ENCODE assay signal across 4 cellular contexts in the genomic region with DNA sequence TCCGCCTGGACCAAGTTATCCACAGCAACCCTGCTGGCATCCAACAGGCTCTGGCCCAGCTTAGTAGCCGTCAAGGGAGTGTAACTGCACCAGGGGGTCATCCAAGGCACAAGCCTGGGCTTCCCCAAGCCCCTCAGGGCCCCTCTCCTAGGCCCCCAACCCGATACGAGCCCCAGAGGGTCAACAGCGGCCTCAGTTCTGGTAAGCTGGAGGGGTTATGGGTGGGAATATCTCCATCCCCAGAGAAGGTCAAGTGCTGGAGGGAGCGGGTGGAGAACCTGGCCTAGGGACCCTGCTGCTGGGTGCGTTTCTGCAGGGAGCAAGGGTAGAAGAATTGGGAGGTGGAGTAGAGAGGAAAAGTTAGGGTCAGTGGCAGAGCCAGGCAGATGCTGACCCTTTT.
TF ChIP-seq lines count a peak whose summit lies in the region.

No MANE protein-coding gene starts in this region.

TF ChIP-seq in SK-N-SH, 30 proteins besides CTCF, POLR2A, EP300 and RAD21 (continues in another document):
- TF ChIP-seq TEAD4 (IDR thresholded peaks at IDR 0.05; ENCODE audit: borderline replicate concordance, insufficient read depth) (no peak), GATA2 (CRISPR knock-in tag; IDR thresholded peaks at IDR 0.05) (no peak), GABPA (IDR thresholded peaks at IDR 0.05; ENCODE audit: low read depth) (no peak), ELF1 (IDR thresholded peaks at IDR 0.05) (no peak), RXRA (IDR thresholded peaks at IDR 0.05; ENCODE audit: borderline replicate concordance, low read depth) (no peak), POLR2AphosphoS5 (IDR thresholded peaks at IDR 0.05; ENCODE audit: low read depth, low read length) (no peak), JUND (IDR thresholded peaks at IDR 0.05) (no peak)
- TF ChIP-seq, protein P1, sequence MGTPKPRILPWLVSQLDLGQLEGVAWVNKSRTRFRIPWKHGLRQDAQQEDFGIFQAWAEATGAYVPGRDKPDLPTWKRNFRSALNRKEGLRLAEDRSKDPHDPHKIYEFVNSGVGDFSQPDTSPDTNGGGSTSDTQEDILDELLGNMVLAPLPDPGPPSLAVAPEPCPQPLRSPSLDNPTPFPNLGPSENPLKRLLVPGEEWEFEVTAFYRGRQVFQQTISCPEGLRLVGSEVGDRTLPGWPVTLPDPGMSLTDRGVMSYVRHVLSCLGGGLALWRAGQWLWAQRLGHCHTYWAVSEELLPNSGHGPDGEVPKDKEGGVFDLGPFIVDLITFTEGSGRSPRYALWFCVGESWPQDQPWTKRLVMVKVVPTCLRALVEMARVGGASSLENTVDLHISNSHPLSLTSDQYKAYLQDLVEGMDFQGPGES (IDR thresholded peaks at IDR 0.05; ENCODE audit: low read depth, low read length) = no peak
- TF ChIP-seq, protein P2, sequence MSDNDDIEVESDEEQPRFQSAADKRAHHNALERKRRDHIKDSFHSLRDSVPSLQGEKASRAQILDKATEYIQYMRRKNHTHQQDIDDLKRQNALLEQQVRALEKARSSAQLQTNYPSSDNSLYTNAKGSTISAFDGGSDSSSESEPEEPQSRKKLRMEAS (IDR thresholded peaks at IDR 0.05; ENCODE audit: low read depth) = no peak
- TF ChIP-seq, protein P3, sequence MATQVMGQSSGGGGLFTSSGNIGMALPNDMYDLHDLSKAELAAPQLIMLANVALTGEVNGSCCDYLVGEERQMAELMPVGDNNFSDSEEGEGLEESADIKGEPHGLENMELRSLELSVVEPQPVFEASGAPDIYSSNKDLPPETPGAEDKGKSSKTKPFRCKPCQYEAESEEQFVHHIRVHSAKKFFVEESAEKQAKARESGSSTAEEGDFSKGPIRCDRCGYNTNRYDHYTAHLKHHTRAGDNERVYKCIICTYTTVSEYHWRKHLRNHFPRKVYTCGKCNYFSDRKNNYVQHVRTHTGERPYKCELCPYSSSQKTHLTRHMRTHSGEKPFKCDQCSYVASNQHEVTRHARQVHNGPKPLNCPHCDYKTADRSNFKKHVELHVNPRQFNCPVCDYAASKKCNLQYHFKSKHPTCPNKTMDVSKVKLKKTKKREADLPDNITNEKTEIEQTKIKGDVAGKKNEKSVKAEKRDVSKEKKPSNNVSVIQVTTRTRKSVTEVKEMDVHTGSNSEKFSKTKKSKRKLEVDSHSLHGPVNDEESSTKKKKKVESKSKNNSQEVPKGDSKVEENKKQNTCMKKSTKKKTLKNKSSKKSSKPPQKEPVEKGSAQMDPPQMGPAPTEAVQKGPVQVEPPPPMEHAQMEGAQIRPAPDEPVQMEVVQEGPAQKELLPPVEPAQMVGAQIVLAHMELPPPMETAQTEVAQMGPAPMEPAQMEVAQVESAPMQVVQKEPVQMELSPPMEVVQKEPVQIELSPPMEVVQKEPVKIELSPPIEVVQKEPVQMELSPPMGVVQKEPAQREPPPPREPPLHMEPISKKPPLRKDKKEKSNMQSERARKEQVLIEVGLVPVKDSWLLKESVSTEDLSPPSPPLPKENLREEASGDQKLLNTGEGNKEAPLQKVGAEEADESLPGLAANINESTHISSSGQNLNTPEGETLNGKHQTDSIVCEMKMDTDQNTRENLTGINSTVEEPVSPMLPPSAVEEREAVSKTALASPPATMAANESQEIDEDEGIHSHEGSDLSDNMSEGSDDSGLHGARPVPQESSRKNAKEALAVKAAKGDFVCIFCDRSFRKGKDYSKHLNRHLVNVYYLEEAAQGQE (IDR thresholded peaks at IDR 0.05; ENCODE audit: low read depth, low read length) = no peak

TF ChIP-seq in SK-N-SH treated with all-trans-retinoic acid at 6 μM for 48 hours, 23 proteins besides CTCF, POLR2A, EP300 and RAD21 (continues in another document):
- TF ChIP-seq, protein P4, sequence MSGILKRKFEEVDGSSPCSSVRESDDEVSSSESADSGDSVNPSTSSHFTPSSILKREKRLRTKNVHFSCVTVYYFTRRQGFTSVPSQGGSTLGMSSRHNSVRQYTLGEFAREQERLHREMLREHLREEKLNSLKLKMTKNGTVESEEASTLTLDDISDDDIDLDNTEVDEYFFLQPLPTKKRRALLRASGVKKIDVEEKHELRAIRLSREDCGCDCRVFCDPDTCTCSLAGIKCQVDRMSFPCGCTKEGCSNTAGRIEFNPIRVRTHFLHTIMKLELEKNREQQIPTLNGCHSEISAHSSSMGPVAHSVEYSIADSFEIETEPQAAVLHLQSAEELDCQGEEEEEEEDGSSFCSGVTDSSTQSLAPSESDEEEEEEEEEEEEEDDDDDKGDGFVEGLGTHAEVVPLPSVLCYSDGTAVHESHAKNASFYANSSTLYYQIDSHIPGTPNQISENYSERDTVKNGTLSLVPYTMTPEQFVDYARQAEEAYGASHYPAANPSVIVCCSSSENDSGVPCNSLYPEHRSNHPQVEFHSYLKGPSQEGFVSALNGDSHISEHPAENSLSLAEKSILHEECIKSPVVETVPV (CRISPR knock-in tag; IDR thresholded peaks at IDR 0.05) = no peak
- TF ChIP-seq ZFP30 (CRISPR knock-in tag; IDR thresholded peaks at IDR 0.05) = no peak
- TF ChIP-seq, protein P5, sequence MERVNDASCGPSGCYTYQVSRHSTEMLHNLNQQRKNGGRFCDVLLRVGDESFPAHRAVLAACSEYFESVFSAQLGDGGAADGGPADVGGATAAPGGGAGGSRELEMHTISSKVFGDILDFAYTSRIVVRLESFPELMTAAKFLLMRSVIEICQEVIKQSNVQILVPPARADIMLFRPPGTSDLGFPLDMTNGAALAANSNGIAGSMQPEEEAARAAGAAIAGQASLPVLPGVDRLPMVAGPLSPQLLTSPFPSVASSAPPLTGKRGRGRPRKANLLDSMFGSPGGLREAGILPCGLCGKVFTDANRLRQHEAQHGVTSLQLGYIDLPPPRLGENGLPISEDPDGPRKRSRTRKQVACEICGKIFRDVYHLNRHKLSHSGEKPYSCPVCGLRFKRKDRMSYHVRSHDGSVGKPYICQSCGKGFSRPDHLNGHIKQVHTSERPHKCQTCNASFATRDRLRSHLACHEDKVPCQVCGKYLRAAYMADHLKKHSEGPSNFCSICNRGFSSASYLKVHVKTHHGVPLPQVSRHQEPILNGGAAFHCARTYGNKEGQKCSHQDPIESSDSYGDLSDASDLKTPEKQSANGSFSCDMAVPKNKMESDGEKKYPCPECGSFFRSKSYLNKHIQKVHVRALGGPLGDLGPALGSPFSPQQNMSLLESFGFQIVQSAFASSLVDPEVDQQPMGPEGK (CRISPR knock-in tag; IDR thresholded peaks at IDR 0.05; ENCODE audit: borderline replicate concordance) = no peak
- no peak for TF ChIP-seq ZFP3 (CRISPR knock-in tag; IDR thresholded peaks at IDR 0.05)
- no peak for TF ChIP-seq ARNTL (CRISPR knock-in tag; IDR thresholded peaks at IDR 0.05; ENCODE audit: borderline replicate concordance, low read depth)
- no peak for TF ChIP-seq ISL1 (CRISPR knock-in tag; IDR thresholded peaks at IDR 0.05)
- TF ChIP-seq CSDC2 (CRISPR knock-in tag; IDR thresholded peaks at IDR 0.05) = no peak
- no peak for TF ChIP-seq TOX (CRISPR knock-in tag; IDR thresholded peaks at IDR 0.05; ENCODE audit: borderline replicate concordance)
- TF ChIP-seq, protein P6, sequence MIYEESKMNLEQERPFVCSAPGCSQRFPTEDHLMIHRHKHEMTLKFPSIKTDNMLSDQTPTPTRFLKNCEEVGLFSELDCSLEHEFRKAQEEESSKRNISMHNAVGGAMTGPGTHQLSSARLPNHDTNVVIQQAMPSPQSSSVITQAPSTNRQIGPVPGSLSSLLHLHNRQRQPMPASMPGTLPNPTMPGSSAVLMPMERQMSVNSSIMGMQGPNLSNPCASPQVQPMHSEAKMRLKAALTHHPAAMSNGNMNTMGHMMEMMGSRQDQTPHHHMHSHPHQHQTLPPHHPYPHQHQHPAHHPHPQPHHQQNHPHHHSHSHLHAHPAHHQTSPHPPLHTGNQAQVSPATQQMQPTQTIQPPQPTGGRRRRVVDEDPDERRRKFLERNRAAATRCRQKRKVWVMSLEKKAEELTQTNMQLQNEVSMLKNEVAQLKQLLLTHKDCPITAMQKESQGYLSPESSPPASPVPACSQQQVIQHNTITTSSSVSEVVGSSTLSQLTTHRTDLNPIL (CRISPR knock-in tag; IDR thresholded peaks at IDR 0.05; ENCODE audit: low read depth) = no peak

TF ChIP-seq in PFSK-1, 5 proteins besides CTCF, POLR2A, EP300 and RAD21:
- TF ChIP-seq, protein P3 (IDR thresholded peaks at IDR 0.05; ENCODE audit: insufficient read depth in 1 of 2, low read depth in 2 of 2, low read length in 2 of 2) = no peak
- 0 out of 2 replicates have a peak, but pooled peaks have one; percentile 47 for TF ChIP-seq POLR2AphosphoS5 (IDR thresholded peaks at IDR 0.05; ENCODE audit: low read depth, low read length)

TF ChIP-seq in H1, 55 proteins besides CTCF, POLR2A, EP300 and RAD21 (continues in another document):
- TF ChIP-seq TCF12 (IDR thresholded peaks at IDR 0.05; ENCODE audit: low read depth, low read length) (no peak), ASH2L (IDR thresholded peaks at IDR 0.05; ENCODE audit: low read length) (no peak), BACH1 (IDR thresholded peaks at IDR 0.05; ENCODE audit: low read length) (no peak), KDM1A (IDR thresholded peaks at IDR 0.05; ENCODE audit: borderline replicate concordance, low read length) (no peak), EGR1 (IDR thresholded peaks at IDR 0.05; ENCODE audit: borderline replicate concordance, low read depth, low read length) (no peak)
- TF ChIP-seq, protein P7, sequence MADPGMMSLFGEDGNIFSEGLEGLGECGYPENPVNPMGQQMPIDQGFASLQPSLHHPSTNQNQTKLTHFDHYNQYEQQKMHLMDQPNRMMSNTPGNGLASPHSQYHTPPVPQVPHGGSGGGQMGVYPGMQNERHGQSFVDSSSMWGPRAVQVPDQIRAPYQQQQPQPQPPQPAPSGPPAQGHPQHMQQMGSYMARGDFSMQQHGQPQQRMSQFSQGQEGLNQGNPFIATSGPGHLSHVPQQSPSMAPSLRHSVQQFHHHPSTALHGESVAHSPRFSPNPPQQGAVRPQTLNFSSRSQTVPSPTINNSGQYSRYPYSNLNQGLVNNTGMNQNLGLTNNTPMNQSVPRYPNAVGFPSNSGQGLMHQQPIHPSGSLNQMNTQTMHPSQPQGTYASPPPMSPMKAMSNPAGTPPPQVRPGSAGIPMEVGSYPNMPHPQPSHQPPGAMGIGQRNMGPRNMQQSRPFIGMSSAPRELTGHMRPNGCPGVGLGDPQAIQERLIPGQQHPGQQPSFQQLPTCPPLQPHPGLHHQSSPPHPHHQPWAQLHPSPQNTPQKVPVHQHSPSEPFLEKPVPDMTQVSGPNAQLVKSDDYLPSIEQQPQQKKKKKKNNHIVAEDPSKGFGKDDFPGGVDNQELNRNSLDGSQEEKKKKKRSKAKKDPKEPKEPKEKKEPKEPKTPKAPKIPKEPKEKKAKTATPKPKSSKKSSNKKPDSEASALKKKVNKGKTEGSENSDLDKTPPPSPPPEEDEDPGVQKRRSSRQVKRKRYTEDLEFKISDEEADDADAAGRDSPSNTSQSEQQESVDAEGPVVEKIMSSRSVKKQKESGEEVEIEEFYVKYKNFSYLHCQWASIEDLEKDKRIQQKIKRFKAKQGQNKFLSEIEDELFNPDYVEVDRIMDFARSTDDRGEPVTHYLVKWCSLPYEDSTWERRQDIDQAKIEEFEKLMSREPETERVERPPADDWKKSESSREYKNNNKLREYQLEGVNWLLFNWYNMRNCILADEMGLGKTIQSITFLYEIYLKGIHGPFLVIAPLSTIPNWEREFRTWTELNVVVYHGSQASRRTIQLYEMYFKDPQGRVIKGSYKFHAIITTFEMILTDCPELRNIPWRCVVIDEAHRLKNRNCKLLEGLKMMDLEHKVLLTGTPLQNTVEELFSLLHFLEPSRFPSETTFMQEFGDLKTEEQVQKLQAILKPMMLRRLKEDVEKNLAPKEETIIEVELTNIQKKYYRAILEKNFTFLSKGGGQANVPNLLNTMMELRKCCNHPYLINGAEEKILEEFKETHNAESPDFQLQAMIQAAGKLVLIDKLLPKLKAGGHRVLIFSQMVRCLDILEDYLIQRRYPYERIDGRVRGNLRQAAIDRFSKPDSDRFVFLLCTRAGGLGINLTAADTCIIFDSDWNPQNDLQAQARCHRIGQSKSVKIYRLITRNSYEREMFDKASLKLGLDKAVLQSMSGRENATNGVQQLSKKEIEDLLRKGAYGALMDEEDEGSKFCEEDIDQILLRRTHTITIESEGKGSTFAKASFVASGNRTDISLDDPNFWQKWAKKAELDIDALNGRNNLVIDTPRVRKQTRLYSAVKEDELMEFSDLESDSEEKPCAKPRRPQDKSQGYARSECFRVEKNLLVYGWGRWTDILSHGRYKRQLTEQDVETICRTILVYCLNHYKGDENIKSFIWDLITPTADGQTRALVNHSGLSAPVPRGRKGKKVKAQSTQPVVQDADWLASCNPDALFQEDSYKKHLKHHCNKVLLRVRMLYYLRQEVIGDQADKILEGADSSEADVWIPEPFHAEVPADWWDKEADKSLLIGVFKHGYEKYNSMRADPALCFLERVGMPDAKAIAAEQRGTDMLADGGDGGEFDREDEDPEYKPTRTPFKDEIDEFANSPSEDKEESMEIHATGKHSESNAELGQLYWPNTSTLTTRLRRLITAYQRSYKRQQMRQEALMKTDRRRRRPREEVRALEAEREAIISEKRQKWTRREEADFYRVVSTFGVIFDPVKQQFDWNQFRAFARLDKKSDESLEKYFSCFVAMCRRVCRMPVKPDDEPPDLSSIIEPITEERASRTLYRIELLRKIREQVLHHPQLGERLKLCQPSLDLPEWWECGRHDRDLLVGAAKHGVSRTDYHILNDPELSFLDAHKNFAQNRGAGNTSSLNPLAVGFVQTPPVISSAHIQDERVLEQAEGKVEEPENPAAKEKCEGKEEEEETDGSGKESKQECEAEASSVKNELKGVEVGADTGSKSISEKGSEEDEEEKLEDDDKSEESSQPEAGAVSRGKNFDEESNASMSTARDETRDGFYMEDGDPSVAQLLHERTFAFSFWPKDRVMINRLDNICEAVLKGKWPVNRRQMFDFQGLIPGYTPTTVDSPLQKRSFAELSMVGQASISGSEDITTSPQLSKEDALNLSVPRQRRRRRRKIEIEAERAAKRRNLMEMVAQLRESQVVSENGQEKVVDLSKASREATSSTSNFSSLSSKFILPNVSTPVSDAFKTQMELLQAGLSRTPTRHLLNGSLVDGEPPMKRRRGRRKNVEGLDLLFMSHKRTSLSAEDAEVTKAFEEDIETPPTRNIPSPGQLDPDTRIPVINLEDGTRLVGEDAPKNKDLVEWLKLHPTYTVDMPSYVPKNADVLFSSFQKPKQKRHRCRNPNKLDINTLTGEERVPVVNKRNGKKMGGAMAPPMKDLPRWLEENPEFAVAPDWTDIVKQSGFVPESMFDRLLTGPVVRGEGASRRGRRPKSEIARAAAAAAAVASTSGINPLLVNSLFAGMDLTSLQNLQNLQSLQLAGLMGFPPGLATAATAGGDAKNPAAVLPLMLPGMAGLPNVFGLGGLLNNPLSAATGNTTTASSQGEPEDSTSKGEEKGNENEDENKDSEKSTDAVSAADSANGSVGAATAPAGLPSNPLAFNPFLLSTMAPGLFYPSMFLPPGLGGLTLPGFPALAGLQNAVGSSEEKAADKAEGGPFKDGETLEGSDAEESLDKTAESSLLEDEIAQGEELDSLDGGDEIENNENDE (IDR thresholded peaks at IDR 0.05; ENCODE audit: insufficient replicate concordance, low read length) = no peak
